In genomic region chr3:134360046-134360445, GRCh38 we compare ENCODE assay signal across 11 cellular contexts. TPM values are rescaled to one million over a fixed set of nuclear protein-coding genes. Genes with fewer than 3 reads are reported as not detected.
DNase-seq lines count a peak whose midpoint lies in the region; FAIRE-seq and TF ChIP-seq lines count a peak whose summit lies in the region.
"Had no signal": no experiment of that assay in that cellular context is flagged by ENCODE, and none has a peak within 500 bp of the region (broad histone marks: within the 10 kb centered on the region; RNA-seq: fewer than 3 reads in every experiment).

No MANE protein-coding gene starts in this region.

- DNase-seq in EH (ENCODE audit: low read depth) (peak; percentile 46), adipocyte (ENCODE audit: low read depth) (no peak), kidney (peak; percentile 71), CD1c-positive myeloid dendritic cell (ENCODE audit: extremely low spot score) (no peak), epidermal melanocyte (ENCODE audit: insufficient read length, low spot score) (no peak), DMS53 (lab: John Stamatoyannopoulos, UW) (no peak)
- no peak for DNase-seq in effector CD4-positive, alpha-beta T cell
- DNase-seq: glutamatergic neuron, WERI-Rb-1 had no signal

- peak overlapping the region; percentile 44 to 71 for H3K27ac ChIP-seq in kidney (ENCODE audit: low read depth in 2 of 2, low read length in 2 of 2)
- H3K27ac ChIP-seq: C4-2B, WERI-Rb-1 had no signal

- FAIRE-seq in kidney (lab: Jason Lieb, UNC), result no peak

- H3K36me3 ChIP-seq in adipocyte (ENCODE audit: control insufficient read depth, insufficient read depth, low read length, severe bottlenecking), result peaks cover 91% of the 10 kb centered on the region
- peaks cover 71 to 90% of the 10 kb centered on the region in 2 donors for H3K36me3 ChIP-seq in kidney (ENCODE audit: control insufficient read depth in 1 of 2, insufficient read depth in 2 of 2, low read length in 2 of 2)
- H3K36me3 ChIP-seq in skeletal muscle satellite cell (ENCODE audit: insufficient read depth, low read length), result peaks cover 93% of the 10 kb centered on the region

- H3K27me3 ChIP-seq in adipocyte (replicated peaks; ENCODE audit: control insufficient read depth, insufficient read depth, low read length) (no peaks in the 10 kb centered on the region), skeletal muscle satellite cell (ENCODE audit: control insufficient read depth, insufficient read depth, low read length) (no peaks in the 10 kb centered on the region)

- peak overlapping the region; percentile 16 for H3K4me2 ChIP-seq in skeletal muscle satellite cell (ENCODE audit: low read length)

- H3K9ac ChIP-seq in adipocyte (ENCODE audit: low read length) (peak overlapping the region; percentile 94), kidney (ENCODE audit: low read length in 2 of 2) (no peak overlapping the region), skeletal muscle satellite cell (ENCODE audit: low read depth, low read length) (peak overlapping the region; percentile 77)

- H3K9me3 ChIP-seq in adipocyte (ENCODE audit: control insufficient read depth, low read length) (no peaks in the 10 kb centered on the region), kidney (ENCODE audit: control insufficient read depth in 1 of 2, low read length in 2 of 2) (no peaks in the 10 kb centered on the region), skeletal muscle satellite cell (replicated peaks; ENCODE audit: low read length) (no peaks in the 10 kb centered on the region)

- no peak for TF ChIP-seq CTCF in kidney (IDR thresholded peaks at IDR 0.05; ENCODE audit: borderline replicate concordance, extremely low read depth, insufficient read depth)

- H3K4me3 ChIP-seq in adipocyte (ENCODE audit: low read length) (no peak overlapping the region), kidney (ENCODE audit: low read length in 2 of 2) (no peak overlapping the region), skeletal muscle satellite cell (ENCODE audit: low read length) (no peak overlapping the region)

- H3K4me1 ChIP-seq in adipocyte (ENCODE audit: control insufficient read depth, insufficient read depth, low read length) (peaks cover 93% of the 10 kb centered on the region), kidney (ENCODE audit: control insufficient read depth in 1 of 2, insufficient read depth in 1 of 2, low read depth in 1 of 2, low read length in 2 of 2) (peaks cover 85 to 88% of the 10 kb centered on the region in 2 donors), skeletal muscle satellite cell (ENCODE audit: control insufficient read depth, insufficient read depth, low read length) (peaks cover 89% of the 10 kb centered on the region)

- intact Hi-C loops in kidney (cut with DNase I), result loop anchor here (5.0 kb wide), 1 partner anchor 48 kb away; no protein-coding TSS in a partner anchor

RNA-seq across cellular contexts. Expression of gene AMOTL2, which starts 14.2 kb away (rescaled TPM):
- total RNA-seq in kidney, result 83.5 TPM
- polyA plus RNA-seq in kidney (ENCODE audit: insufficient read depth, low read depth, low replicate concordance), result 19.5 TPM
- 40.8 and 77.5 TPM in 2 replicates for total RNA-seq in skeletal muscle satellite cell (2012; rRNA removed)

Comparison
In these comparisons a context has a peak if more than half of its experiments do, and no peak if none do; other contexts are left out.
1. DNase-seq: peak in EH (single experiment) and kidney (single experiment); none in adipocyte (single experiment), CD1c-positive myeloid dendritic cell (single experiment), epidermal melanocyte (single experiment), effector CD4-positive, alpha-beta T cell (single experiment) and DMS53 (single experiment).
2. H3K9ac ChIP-seq: peak in adipocyte (single experiment) and skeletal muscle satellite cell (single experiment); none in kidney (0 of 2).